ENCODE assay signal across 20 cellular contexts in the genomic region with DNA sequence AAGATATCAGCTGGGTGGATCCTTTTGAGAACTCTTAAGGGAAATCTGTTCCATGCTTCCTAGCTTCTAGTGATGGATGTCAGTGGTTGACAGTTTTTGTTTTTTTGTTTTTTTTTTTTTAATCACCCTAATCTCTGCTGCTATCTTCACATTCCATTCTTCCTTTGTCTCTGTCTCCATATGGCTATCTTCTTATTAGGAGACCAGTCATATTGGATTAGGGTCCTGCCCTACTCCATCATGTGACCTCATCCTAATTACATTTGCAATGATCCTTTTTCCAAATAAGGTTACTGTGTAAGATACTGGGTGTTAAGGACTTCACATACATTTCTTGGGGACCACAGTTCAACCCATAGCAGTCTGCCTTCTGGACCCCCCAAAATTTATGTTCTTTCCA.
"Had no signal": no experiment of that assay in that cellular context is flagged by ENCODE, and none has a peak within 500 bp of the region (broad histone marks: within the 10 kb centered on the region; RNA-seq: fewer than 3 reads in every experiment).

No MANE protein-coding gene starts in this region.

- H3K27ac ChIP-seq: dorsolateral prefrontal cortex, esophagus squamous epithelium, gastroesophageal sphincter, right atrium auricular region, suprapubic skin, thyroid gland had no signal

- H3K27me3 ChIP-seq: dorsolateral prefrontal cortex, esophagus squamous epithelium, gastroesophageal sphincter, right atrium auricular region, suprapubic skin, thyroid gland had no signal

- H3K36me3 ChIP-seq: right atrium auricular region, thyroid gland had no signal

- FAIRE-seq: kidney, urothelium cell line had no signal

- DNase-seq: cortex of kidney; dorsolateral prefrontal cortex; effector memory CD4-positive, alpha-beta T cell; esophagus squamous epithelium; foreskin fibroblast; kidney; left colon; left ventricle myocardium superior; naive thymus-derived CD4-positive, alpha-beta T cell; posterior cingulate gyrus; stimulated activated CD4-positive, alpha-beta T cell treated with anti-CD3 and anti-CD28 coated beads, Interleukin-4, amount 100 ng/mL, for 1 hour; stimulated activated CD8-positive, alpha-beta memory T cell treated with anti-CD3 and anti-CD28 coated beads, Interleukin-4, amount 100 ng/mL, for 48 hours; stimulated activated naive CD8-positive, alpha-beta T cell treated with anti-CD3 and anti-CD28 coated beads, Interleukin-15, Interleukin-2, amounts not matched to agents 100 U/mL and 50 U/mL, for 24 hours; thyroid gland had no signal

- H3K4me1 ChIP-seq: esophagus squamous epithelium had no signal

- ATAC-seq: gastroesophageal sphincter; left colon; left ventricle myocardium superior; naive thymus-derived CD4-positive, alpha-beta T cell; stimulated activated effector memory CD8-positive, alpha-beta T cell treated with anti-CD3 and anti-CD28 coated beads, Interleukin-12 subunit alpha, Interleukin-12 subunit beta, amount 100 ng/mL, for 72 hours; stimulated activated naive CD8-positive, alpha-beta T cell treated with anti-CD3 and anti-CD28 coated beads, Interleukin-15, Interleukin-2, amounts not matched to agents 100 U/mL and 50 U/mL, for 24 hours had no signal

- H3K9me3 ChIP-seq: esophagus squamous epithelium, gastroesophageal sphincter, right atrium auricular region, suprapubic skin, thyroid gland had no signal

- H3K4me3 ChIP-seq: dorsolateral prefrontal cortex, esophagus squamous epithelium, gastroesophageal sphincter, lung, right atrium auricular region, suprapubic skin, thyroid gland had no signal
